ENCODE assay signal across 10 cellular contexts in the genomic region with DNA sequence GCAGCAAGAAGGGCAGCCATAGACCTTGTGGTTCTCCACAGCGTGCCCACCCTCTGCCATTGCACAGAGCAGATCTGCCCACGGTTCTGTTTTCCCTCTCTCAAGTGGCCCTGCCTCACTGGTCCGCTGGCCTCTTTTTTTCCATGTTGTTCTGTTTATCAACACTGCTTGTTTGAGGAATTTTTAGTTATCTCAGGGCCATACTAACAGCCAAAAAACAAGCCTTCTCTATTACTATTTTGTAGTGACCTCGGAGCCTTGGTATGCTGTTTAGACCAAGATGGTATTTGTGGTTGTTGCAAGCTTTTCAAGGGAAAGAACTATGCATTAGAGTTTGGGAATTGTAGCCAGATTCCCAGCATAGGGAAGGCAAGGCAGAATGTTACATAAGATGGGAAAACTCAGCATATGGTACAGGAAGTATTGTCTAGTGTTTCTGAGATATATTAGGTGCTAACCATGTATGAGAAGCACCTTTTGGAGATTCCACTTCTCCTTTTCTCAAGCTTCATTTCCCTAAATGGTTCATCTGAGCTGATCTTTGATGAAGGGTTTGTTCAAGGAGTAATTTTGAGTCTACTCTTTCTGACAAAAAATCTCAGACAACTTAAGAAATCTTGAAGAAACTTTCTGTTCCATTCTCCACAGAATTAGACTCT.
DNase-seq lines count a peak whose midpoint lies in the region; ATAC-seq and TF ChIP-seq lines count a peak whose summit lies in the region.
"Had no signal": no experiment of that assay in that cellular context is flagged by ENCODE, and none has a peak within 500 bp of the region (broad histone marks: within the 10 kb centered on the region; RNA-seq: fewer than 3 reads in every experiment).

No MANE protein-coding gene starts in this region.

- no peak overlapping the region for H2AFZ ChIP-seq in OCI-LY3 (ENCODE audit: low read depth, low read length)

- H3K9ac ChIP-seq in OCI-LY3 (ENCODE audit: low read length) = peak overlapping the region; percentile 33; the same call in 1 of the 2 replicates

- ATAC-seq in HG03442 (IDR thresholded peaks at IDR 0.05; ENCODE audit: unreplicated experiment) (no peak), GM19463 (IDR thresholded peaks at IDR 0.05; ENCODE audit: unreplicated experiment) (no peak)

- no peaks in the 10 kb centered on the region for H3K9me3 ChIP-seq in OCI-LY3 (ENCODE audit: insufficient read depth, low read length)

- peaks cover 31% of the 10 kb centered on the region for H3K4me1 ChIP-seq in OCI-LY3 (ENCODE audit: low read length)

- in situ Hi-C loops in GM13977 (cut with MboI; ENCODE audit: low pct_unique_long_range_greater_than_20kb, low sequenced_read_pairs, unreplicated experiment) = loop anchor here (10.0 kb wide), 1 partner anchor 155 kb away; no protein-coding TSS in a partner anchor

- DNase-seq in GM13977 (ENCODE audit: low spot score) = peak; percentile 31
- DNase-seq in fibroblast of peridontal ligament (ENCODE audit: extremely low read depth) = peak; percentile 97
- DNase-seq in skeletal muscle cell (ENCODE audit: low read depth) = peak; percentile 60
- DNase-seq in NCI-H510A treated with DMSO at 0.1 percent for 48 hours (lab: John Stamatoyannopoulos, UW) = no peak
- DNase-seq in superior temporal gyrus (ENCODE audit: extremely low spot score) = no peak
- DNase-seq: NK-92 treated with Interleukin-12 subunit alpha and Interleukin-12 subunit beta, amount 100 ng/mL, for 24 hours; stimulated activated naive CD4-positive, alpha-beta T cell treated with Interleukin-2 at 50 U/mL for 16 hours had no signal

- H3K36me3 ChIP-seq in OCI-LY3 (replicated peaks; ENCODE audit: low read depth, low read length) = peaks cover 47% of the 10 kb centered on the region

- H3K4me2 ChIP-seq in OCI-LY3 (ENCODE audit: low read length) = peak overlapping the region; percentile 61

- peak overlapping the region; percentile 86 for H3K27ac ChIP-seq in OCI-LY3 (ENCODE audit: low read length)

- 0 out of 2 replicates have a peak, but pooled peaks cover 3% of the 10 kb centered on the region for H4K20me1 ChIP-seq in OCI-LY3 (ENCODE audit: insufficient read depth, low read length)

- no peaks in the 10 kb centered on the region for H3K27me3 ChIP-seq in OCI-LY3 (ENCODE audit: low read depth, low read length)

- TF ChIP-seq CTCF in GM13977 (IDR thresholded peaks at IDR 0.05; ENCODE audit: extremely low read depth, insufficient read depth, missing control alignments) (no peak), OCI-LY3 (IDR thresholded peaks at IDR 0.05; ENCODE audit: low read depth, low read length) (no peak)

- peaks cover 4% of the 10 kb centered on the region; the same call in 1 of the 2 replicates for H3K79me2 ChIP-seq in OCI-LY3 (ENCODE audit: low read length)

- peak overlapping the region; percentile 49 for H3K4me3 ChIP-seq in OCI-LY3 (ENCODE audit: low read length)
- no peak overlapping the region for H3K4me3 ChIP-seq in skeletal muscle cell (ENCODE audit: low read depth, low read length)

Comparison
In these comparisons a context has a peak if more than half of its experiments do, and no peak if none do; other contexts are left out.
1. DNase-seq: peak in GM13977 (single experiment), fibroblast of peridontal ligament (single experiment) and skeletal muscle cell (single experiment); none in NCI-H510A treated with DMSO at 0.1 percent for 48 hours (single experiment) and superior temporal gyrus (single experiment).